In genomic region chr7:75625868-75626267, GRCh38 we compare ENCODE assay signal across 24 cellular contexts.
A peak's percentile ranks its signal among the peaks of the same experiment; 100 is the strongest.
DNase-seq lines count a peak whose midpoint lies in the region; ATAC-seq, FAIRE-seq and TF ChIP-seq lines count a peak whose summit lies in the region.
"Had no signal": no experiment of that assay in that cellular context is flagged by ENCODE, and none has a peak within 500 bp of the region (broad histone marks: within the 10 kb centered on the region; RNA-seq: fewer than 3 reads in every experiment).

No MANE protein-coding gene starts in this region.

- BruUV-seq in K562 (replicated peaks; lab: Mats Ljungman, UMichigan), result no TSS peak

- TF ChIP-seq CTCF in K562 (IDR thresholded peaks at IDR 0.05 in 2 of 3, conservative IDR thresholded peaks at IDR 0.05 in 1 of 3; ENCODE audit: insufficient read depth in 2 of 3, low read depth in 1 of 3, low read length in 3 of 3) (no peak), lower lobe of right lung (IDR thresholded peaks at IDR 0.05) (no peak), upper lobe of left lung (IDR thresholded peaks at IDR 0.05) (no peak)

- TF ChIP-seq EP300 in K562 (IDR thresholded peaks at IDR 0.05; ENCODE audit: low read length) (no peak), upper lobe of left lung (IDR thresholded peaks at IDR 0.05) (no peak)

- H4K20me1 ChIP-seq in BLaER1 treated with 17β-estradiol and CSF1 and Interleukin-3, amounts not matched to agents 10 nM and 100 nM, result no peaks in the 10 kb centered on the region
- H4K20me1 ChIP-seq in K562 (replicated peaks; ENCODE audit: control insufficient read depth, insufficient read depth, low read length), result no peaks in the 10 kb centered on the region

- peaks cover 0 to 85% (median 19%) of the 10 kb centered on the region in 11 experiments; a peak in 19 of 22 replicates for H3K36me3 ChIP-seq in BLaER1 treated with 17β-estradiol and CSF1 and Interleukin-3, amounts not matched to agents 10 nM and 100 nM
- no peaks in the 10 kb centered on the region for H3K36me3 ChIP-seq in K562 (ENCODE audit: control insufficient read depth, insufficient read depth, low read length)
- no peaks in the 10 kb centered on the region for H3K36me3 ChIP-seq in lower lobe of right lung
- no peaks in the 10 kb centered on the region for H3K36me3 ChIP-seq in upper lobe of left lung
- H3K36me3 ChIP-seq: BE2C had no signal

- 92% methylated on average over 5 of the region's 5 CpGs for WGBS in K562 (ENCODE audit: insufficient coverage, low coverage, missing lambda C conversion rate)
- 97 to 99% methylated on average over 5 of the region's 5 CpGs for WGBS in upper lobe of left lung, 2 donors

- no peak for FAIRE-seq in K562 (lab: Jason Lieb, UNC)
- FAIRE-seq: A549, GM12878, GM19239 had no signal

- in situ Hi-C loops in K562 (cut with MboI), result loop anchor here (25.0 kb wide), 1 partner anchor 1011 kb away; the partner anchor contains the start of gene POMZP3

- H3K27ac ChIP-seq in BLaER1 treated with 17β-estradiol and CSF1 and Interleukin-3, amounts not matched to agents 10 nM and 100 nM, result peak overlapping the region; percentile 4 to 100 (median 97); a peak in 17 of 22 replicates
- H3K27ac ChIP-seq in K562 (ENCODE audit: extremely low read depth, low read depth, low read length) (no peak overlapping the region), lower lobe of right lung (peak overlapping the region; percentile 38), upper lobe of left lung (peak overlapping the region in 3 of 4 donors; percentile 3 to 88 (median 8))
- H3K27ac ChIP-seq: A549, GM23248 had no signal

- H2AFZ ChIP-seq in K562 (ENCODE audit: low read depth, low read length), result no peak overlapping the region
- H2AFZ ChIP-seq: GM23248 had no signal

- no peaks in the 10 kb centered on the region for H3K27me3 ChIP-seq in BLaER1 treated with 17β-estradiol and CSF1 and Interleukin-3, amounts not matched to agents 10 nM and 100 nM
- H3K27me3 ChIP-seq in K562 (ENCODE audit: control insufficient read depth in 2 of 2, insufficient read depth in 2 of 2, low read length in 2 of 2), result no peaks in the 10 kb centered on the region
- no peaks in the 10 kb centered on the region for H3K27me3 ChIP-seq in lower lobe of right lung (ENCODE audit: low read depth)
- no peaks in the 10 kb centered on the region for H3K27me3 ChIP-seq in upper lobe of left lung
- H3K27me3 ChIP-seq: BE2C had no signal

- H3K4me2 ChIP-seq in BLaER1 treated with 17β-estradiol and CSF1 and Interleukin-3, amounts not matched to agents 10 nM and 100 nM, result peak overlapping the region in 5 of 11 experiments; percentile 82 to 94 (median 87); a peak in 6 of 22 replicates
- no peak overlapping the region for H3K4me2 ChIP-seq in K562 (ENCODE audit: insufficient read depth, low read length)
- H3K4me2 ChIP-seq: A549 had no signal

- no peaks in the 10 kb centered on the region; the same call in 2 of the 3 replicates for H3K79me2 ChIP-seq in K562 (ENCODE audit: control insufficient read depth, insufficient read depth, low read length)

- POLR2A ChIA-PET in K562 (lab: Yijun Ruan, JAX), result no interaction called here

- no peak for ATAC-seq in K562
- no peak for ATAC-seq in lower lobe of right lung
- no peak for ATAC-seq in upper lobe of left lung (ENCODE audit: low FRiP score in 2 of 2)
- no peak for ATAC-seq in GM21528 (IDR thresholded peaks at IDR 0.05; ENCODE audit: low FRiP score, unreplicated experiment)
- ATAC-seq in HG03432 (IDR thresholded peaks at IDR 0.05; ENCODE audit: unreplicated experiment), result no peak
- no peak for ATAC-seq in GM19324 (IDR thresholded peaks at IDR 0.05; ENCODE audit: low FRiP score, unreplicated experiment)
- ATAC-seq: A549, GM12878, HCT116 had no signal

- H3K4me3 ChIP-seq in BLaER1 treated with 17β-estradiol and CSF1 and Interleukin-3, amounts not matched to agents 10 nM and 100 nM, result no peak overlapping the region
- H3K4me3 ChIP-seq in K562 (no peak overlapping the region), lower lobe of right lung (no peak overlapping the region), upper lobe of left lung (no peak overlapping the region)
- H3K4me3 ChIP-seq: A549, GM12878, GM23248 had no signal

- peaks cover 22 to 79% (median 67%) of the 10 kb centered on the region in 10 experiments for H3K4me1 ChIP-seq in BLaER1 treated with 17β-estradiol and CSF1 and Interleukin-3, amounts not matched to agents 10 nM and 100 nM
- H3K4me1 ChIP-seq in K562 (replicated peaks in 1 of 2; ENCODE audit: control insufficient read depth in 2 of 2, insufficient read depth in 2 of 2, low read length in 2 of 2) (peaks cover 0 to 11% of the 10 kb centered on the region in 2 experiments; a peak in 3 of 5 replicates), lower lobe of right lung (peaks cover 40% of the 10 kb centered on the region), upper lobe of left lung (peaks cover 30 to 49% (median 32%) of the 10 kb centered on the region in 4 donors)
- H3K4me1 ChIP-seq: A549, BE2C had no signal

- CTCF ChIA-PET in K562 (lab: Yijun Ruan, JAX; ENCODE audit: low intra/inter-chr PET ratio), result no interaction called here

- intact Hi-C loops in K562 (cut with micrococcal nuclease), result no loop called here
- intact Hi-C loops in lower lobe of right lung (cut with DNase I), result no loop called here

- H3K9me1 ChIP-seq in K562 (ENCODE audit: control insufficient read depth, insufficient read depth, low read length), result no peaks in the 10 kb centered on the region

- H3K9me3 ChIP-seq in BLaER1 treated with 17β-estradiol and CSF1 and Interleukin-3, amounts not matched to agents 10 nM and 100 nM (replicated peaks in 1 of 11), result peaks cover 18 to 57% (median 32%) of the 10 kb centered on the region in 11 experiments
- H3K9me3 ChIP-seq in K562 (replicated peaks; ENCODE audit: control insufficient read depth, insufficient read depth, low read depth, low read length) (peaks cover 8% of the 10 kb centered on the region), lower lobe of right lung (peaks cover 7% of the 10 kb centered on the region), upper lobe of left lung (peaks cover 0 to 4% (median 0%) of the 10 kb centered on the region in 4 donors)
- H3K9me3 ChIP-seq: BE2C had no signal

- TF ChIP-seq RAD21 in K562 (CRISPR knock-in tag; conservative IDR thresholded peaks at IDR 0.05 in 1 of 2, IDR thresholded peaks at IDR 0.05 in 1 of 2), result no peak

- DNase-seq in K562 (ENCODE audit: extremely low read depth in 1 of 4, low spot score in 3 of 4) (no peak), lower lobe of right lung (no peak), upper lobe of left lung (no peak)
- DNase-seq: 8988T; ACHN; AML-193; BE2C; C1 segment of cervical spinal cord; Calu3; CD4-positive, alpha-beta memory T cell; COR-L47; DMS79; EL; GDM1; GM23248; H9 had no signal

- TF ChIP-seq POLR2A in K562 (conservative IDR thresholded peaks at IDR 0.05), result no peak
- TF ChIP-seq POLR2A in upper lobe of left lung (IDR thresholded peaks at IDR 0.05), result no peak

- peak overlapping the region in 2 of 11 experiments; percentile 75 to 78; a peak in 2 of 22 replicates for H3K9ac ChIP-seq in BLaER1 treated with 17β-estradiol and CSF1 and Interleukin-3, amounts not matched to agents 10 nM and 100 nM
- H3K9ac ChIP-seq in K562 (ENCODE audit: insufficient read depth in 1 of 2, low read depth in 2 of 2, low read length in 2 of 2), result no peak overlapping the region
- H3K9ac ChIP-seq: GM23248 had no signal

TF ChIP-seq in K562, 482 proteins besides CTCF, POLR2A, EP300 and RAD21:
- TF ChIP-seq ZNF12 (CRISPR knock-in tag; IDR thresholded peaks at IDR 0.05) (peak; percentile 89), MEF2A (IDR thresholded peaks at IDR 0.05; ENCODE audit: control insufficient read depth, low read depth, low read length) (no peak), ZNF217 (CRISPR knock-in tag; IDR thresholded peaks at IDR 0.05) (no peak), ZNF584 (CRISPR knock-in tag; IDR thresholded peaks at IDR 0.05; ENCODE audit: low read depth) (peak; percentile 52; the same call in 1 of the 2 replicates), CBX1 (IDR thresholded peaks at IDR 0.05; ENCODE audit: low read depth) (peak; percentile 80; the same call in 1 of the 2 replicates)
